Comparison of ENCODE assay signal across 23 cellular contexts in the genomic region with DNA sequence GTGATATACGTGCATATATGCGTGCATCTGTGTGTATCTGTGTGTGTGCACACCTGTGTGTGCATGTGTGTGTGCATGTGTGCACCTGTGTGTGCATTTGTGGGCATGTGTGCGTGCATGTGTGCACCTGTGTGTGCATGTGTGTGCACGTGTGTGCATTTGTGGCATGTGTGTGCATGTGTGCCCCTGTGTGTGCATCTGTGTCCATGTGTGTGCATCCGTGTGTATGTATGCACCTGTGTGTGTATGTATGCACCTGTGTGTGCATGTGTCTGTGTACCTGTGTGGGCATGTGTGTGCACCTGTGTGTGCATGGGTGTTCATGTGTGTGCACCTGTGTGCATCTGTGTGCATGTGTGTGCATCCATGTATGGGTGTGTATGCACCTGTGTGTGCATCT.
DNase-seq lines count a peak whose midpoint lies in the region; ATAC-seq, FAIRE-seq and TF ChIP-seq lines count a peak whose summit lies in the region.
"Had no signal": no experiment of that assay in that cellular context is flagged by ENCODE, and none has a peak within 500 bp of the region (broad histone marks: within the 10 kb centered on the region; RNA-seq: fewer than 3 reads in every experiment).

No MANE protein-coding gene starts in this region.

- no peak overlapping the region for H2BK5ac ChIP-seq in trophoblast cell (ENCODE audit: low read depth, low read length, poor library complexity)

- no peak overlapping the region for H2AK5ac ChIP-seq in trophoblast cell (ENCODE audit: low read length)

- no peaks in the 10 kb centered on the region for H3K79me1 ChIP-seq in trophoblast cell (ENCODE audit: low read length)

- intact Hi-C loops in HepG2 (cut with micrococcal nuclease; ENCODE audit: unreplicated experiment) (no loop called here), right lobe of liver (cut with DNase I) (no loop called here)

- H2AFZ ChIP-seq in HepG2 (ENCODE audit: low read length) (no peak overlapping the region), trophoblast cell (ENCODE audit: insufficient read depth, low read length, poor library complexity) (no peak overlapping the region)

- H4K8ac ChIP-seq in trophoblast cell (ENCODE audit: low read depth, low read length), result no peak overlapping the region

- WGBS in HepG2 (ENCODE audit: low lambda C conversion rate), result 0% methylated on average over 2 of the region's 5 CpGs
- no CpG with 5 or more reads among the region's 5 CpGs for WGBS in right lobe of liver (ENCODE audit: insufficient coverage, low coverage, low lambda C conversion rate, missing lambda C conversion rate)
- no CpG with 5 or more reads among the region's 5 CpGs for WGBS in trophoblast cell (ENCODE audit: extremely low coverage, insufficient coverage, insufficient read length)

- TF ChIP-seq EP300 in HepG2 (IDR thresholded peaks at IDR 0.05; ENCODE audit: low read depth in 2 of 2, low read length in 2 of 2) (no peak), HepG2 (CRISPR knock-in tag; IDR thresholded peaks at IDR 0.05; ENCODE audit: borderline replicate concordance) (no peak)

- H3K27ac ChIP-seq in HepG2 (ENCODE audit: extremely low read length, insufficient read depth, low read length), result no peak overlapping the region
- H3K27ac ChIP-seq in right lobe of liver, result no peak overlapping the region
- no peak overlapping the region for H3K27ac ChIP-seq in trophoblast cell (ENCODE audit: low read depth, low read length)
- H3K27ac ChIP-seq: 22Rv1, A549, C4-2B, HL-60 had no signal

- H2BK120ac ChIP-seq in trophoblast cell (ENCODE audit: insufficient read depth, low read length, poor library complexity), result no peak overlapping the region

- no peak overlapping the region for H2BK12ac ChIP-seq in trophoblast cell (ENCODE audit: low read length)

- H3K4me3 Mint-ChIP-seq in endothelial cell (ENCODE audit: unreplicated experiment), result no peak overlapping the region
- H3K4me3 Mint-ChIP-seq: CD4-positive, alpha-beta T cell; IgD-negative memory B cell had no signal

- no peak overlapping the region for H3K18ac ChIP-seq in trophoblast cell (ENCODE audit: low read length)

- no peak for ATAC-seq in HepG2
- no peak for ATAC-seq in right lobe of liver
- ATAC-seq in GM21619 (IDR thresholded peaks at IDR 0.05; ENCODE audit: unreplicated experiment), result no peak
- ATAC-seq in HG03108 (IDR thresholded peaks at IDR 0.05; ENCODE audit: unreplicated experiment), result no peak
- ATAC-seq: A549 had no signal

- H3K9ac ChIP-seq in HepG2 (ENCODE audit: insufficient read depth, low read depth, low read length), result no peak overlapping the region
- no peak overlapping the region for H3K9ac ChIP-seq in trophoblast cell (ENCODE audit: low read length)

- no peak for TF ChIP-seq CTCF in HepG2 (CRISPR knock-in tag; IDR thresholded peaks at IDR 0.05)
- TF ChIP-seq CTCF in right lobe of liver (IDR thresholded peaks at IDR 0.05), result no peak
- TF ChIP-seq CTCF in endothelial cell (IDR thresholded peaks at IDR 0.05; ENCODE audit: unreplicated experiment), result no peak
- no peak for TF ChIP-seq CTCF in GM20000 (IDR thresholded peaks at IDR 0.05; ENCODE audit: extremely low read depth, missing control alignments)

- no peaks in the 10 kb centered on the region for H3K36me3 Mint-ChIP-seq in endothelial cell (ENCODE audit: low read depth, unreplicated experiment)
- H3K36me3 Mint-ChIP-seq: IgD-negative memory B cell had no signal

- no TSS peak for BruUV-seq in HepG2 (replicated peaks; lab: Mats Ljungman, UMichigan)

- no peaks in the 10 kb centered on the region for H3K27me3 Mint-ChIP-seq in endothelial cell (ENCODE audit: unreplicated experiment)
- H3K27me3 Mint-ChIP-seq: CD4-positive, alpha-beta T cell had no signal

- H4K91ac ChIP-seq in trophoblast cell (ENCODE audit: low read depth, low read length), result no peak overlapping the region

- TF ChIP-seq POLR2A in HepG2 (IDR thresholded peaks at IDR 0.05; ENCODE audit: insufficient read depth in 1 of 2, low read depth in 2 of 2, low read length in 2 of 2) (no peak), right lobe of liver (IDR thresholded peaks at IDR 0.05) (no peak)

- FAIRE-seq in HepG2 (lab: Jason Lieb, UNC), result no peak
- FAIRE-seq: A549, D721Med had no signal

- H3K4me1 Mint-ChIP-seq in endothelial cell (ENCODE audit: unreplicated experiment), result no peaks in the 10 kb centered on the region
- H3K4me1 Mint-ChIP-seq: IgD-negative memory B cell had no signal

- in situ Hi-C loops in HepG2 (cut with HindIII; ENCODE audit: extremely low pct_ligation_motif_present, low pct_unique_long_range_greater_than_20kb), result no loop called here

- no peaks in the 10 kb centered on the region for H3K9me3 Mint-ChIP-seq in endothelial cell (ENCODE audit: unreplicated experiment)
- H3K9me3 Mint-ChIP-seq: CD4-positive, alpha-beta T cell had no signal

- H4K12ac ChIP-seq in trophoblast cell (ENCODE audit: low read depth, low read length), result no peak overlapping the region

- CTCF ChIA-PET in HepG2 (lab: Yijun Ruan, JAX; ENCODE audit: low intra/inter-chr PET ratio, low total read pairs), result no interaction called here

- H3K4me2 ChIP-seq in HepG2 (ENCODE audit: low read depth, low read length) (no peak overlapping the region), trophoblast cell (ENCODE audit: low read length) (no peak overlapping the region)
- H3K4me2 ChIP-seq: A549 had no signal

- peak overlapping the region; percentile 19 for H3K23ac ChIP-seq in trophoblast cell (ENCODE audit: low read length)

- POLR2A ChIA-PET in HepG2 (lab: Yijun Ruan, JAX), result no interaction called here

- H3K14ac ChIP-seq in trophoblast cell (ENCODE audit: low read length), result no peak overlapping the region

- no peaks in the 10 kb centered on the region for H4K20me1 ChIP-seq in HepG2 (ENCODE audit: insufficient read depth, low read length)

- H3K79me2 ChIP-seq in HepG2 (ENCODE audit: insufficient read depth, low read length) (no peaks in the 10 kb centered on the region), trophoblast cell (ENCODE audit: control insufficient read depth, insufficient read depth, low read length, poor library complexity) (no peaks in the 10 kb centered on the region)

- H3K27me3 ChIP-seq in HepG2 (ENCODE audit: control insufficient read depth in 1 of 2, insufficient read depth in 2 of 2, low read length in 2 of 2), result peaks cover 1 to 2% of the 10 kb centered on the region in 2 experiments; a peak in 1 of 5 replicates
- H3K27me3 ChIP-seq in right lobe of liver, result no peaks in the 10 kb centered on the region
- no peaks in the 10 kb centered on the region for H3K27me3 ChIP-seq in trophoblast cell (ENCODE audit: insufficient read depth, low read length)

- H3K4me1 ChIP-seq in HepG2 (ENCODE audit: insufficient read depth, low read length), result no peaks in the 10 kb centered on the region
- H3K4me1 ChIP-seq in right lobe of liver, result no peaks in the 10 kb centered on the region
- no peaks in the 10 kb centered on the region for H3K4me1 ChIP-seq in trophoblast cell (ENCODE audit: control insufficient read depth in 1 of 2, insufficient read depth in 2 of 2, low read length in 2 of 2)
- H3K4me1 ChIP-seq: A549, Caco-2, HAP-1 had no signal

- no peaks in the 10 kb centered on the region for H3K9me3 ChIP-seq in HepG2 (ENCODE audit: low read length)
- no peaks in the 10 kb centered on the region for H3K9me3 ChIP-seq in right lobe of liver
- H3K9me3 ChIP-seq in trophoblast cell (ENCODE audit: insufficient read depth, low read depth, low read length), result peaks cover 24% of the 10 kb centered on the region
- H3K9me3 ChIP-seq: A549, Caco-2, HAP-1 had no signal

- H3K36me3 ChIP-seq in HepG2 (replicated peaks in 1 of 2; ENCODE audit: control insufficient read depth in 1 of 2, insufficient read depth in 2 of 2, low read length in 2 of 2) (no peaks in the 10 kb centered on the region), right lobe of liver (no peaks in the 10 kb centered on the region), trophoblast cell (ENCODE audit: control insufficient read depth in 1 of 2, insufficient read depth in 2 of 2, low read length in 2 of 2) (no peaks in the 10 kb centered on the region)
- H3K36me3 ChIP-seq: HAP-1 had no signal

- H3K4ac ChIP-seq in trophoblast cell (ENCODE audit: low read depth, low read length), result no peak overlapping the region

- H3K4me3 ChIP-seq in HepG2 (replicated peaks in 1 of 3; ENCODE audit: insufficient read depth in 1 of 3, low read depth in 2 of 3, low read length in 3 of 3) (no peak overlapping the region), right lobe of liver (no peak overlapping the region), trophoblast cell (ENCODE audit: low read depth, low read length) (peak overlapping the region; percentile 41)
- H3K4me3 ChIP-seq: A549, HAP-1 had no signal

- DNase-seq in HepG2 (ENCODE audit: low spot score) (no peak), right lobe of liver (no peak), endothelial cell (ENCODE audit: low spot score) (no peak), trophoblast cell (no peak), GM20000 (ENCODE audit: low spot score) (no peak)
- no peak for DNase-seq in activated CD4-positive, alpha-beta T cell treated with anti-CD3 and anti-CD28 coated beads for 1 hour
- DNase-seq: AML-193; Caco-2; CD4-positive, alpha-beta T cell; DMS153; DMS79; GDM1; GOT3; KBM-7 had no signal

- TF ChIP-seq RAD21 in HepG2 (CRISPR knock-in tag; IDR thresholded peaks at IDR 0.05), result no peak

- H3K27ac Mint-ChIP-seq in endothelial cell (ENCODE audit: unreplicated experiment), result peak overlapping the region; percentile 44
- H3K27ac Mint-ChIP-seq: CD4-positive, alpha-beta T cell; IgD-negative memory B cell had no signal

TF ChIP-seq in HepG2, 621 proteins besides CTCF, POLR2A, EP300 and RAD21:
- TF ChIP-seq ELF3 (CRISPR knock-in tag; IDR thresholded peaks at IDR 0.05) (no peak), FOXK2 (IDR thresholded peaks at IDR 0.05) (no peak), ZNF747 (CRISPR knock-in tag; IDR thresholded peaks at IDR 0.05; ENCODE audit: borderline replicate concordance) (no peak)
- TF ChIP-seq, protein P1, sequence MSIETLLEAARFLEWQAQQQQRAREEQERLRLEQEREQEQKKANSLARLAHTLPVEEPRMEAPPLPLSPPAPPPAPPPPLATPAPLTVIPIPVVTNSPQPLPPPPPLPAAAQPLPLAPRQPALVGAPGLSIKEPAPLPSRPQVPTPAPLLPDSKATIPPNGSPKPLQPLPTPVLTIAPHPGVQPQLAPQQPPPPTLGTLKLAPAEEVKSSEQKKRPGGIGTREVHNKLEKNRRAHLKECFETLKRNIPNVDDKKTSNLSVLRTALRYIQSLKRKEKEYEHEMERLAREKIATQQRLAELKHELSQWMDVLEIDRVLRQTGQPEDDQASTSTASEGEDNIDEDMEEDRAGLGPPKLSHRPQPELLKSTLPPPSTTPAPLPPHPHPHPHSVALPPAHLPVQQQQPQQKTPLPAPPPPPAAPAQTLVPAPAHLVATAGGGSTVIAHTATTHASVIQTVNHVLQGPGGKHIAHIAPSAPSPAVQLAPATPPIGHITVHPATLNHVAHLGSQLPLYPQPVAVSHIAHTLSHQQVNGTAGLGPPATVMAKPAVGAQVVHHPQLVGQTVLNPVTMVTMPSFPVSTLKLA (IDR thresholded peaks at IDR 0.05), result peak; percentile 98
TF ChIP-seq in HepG2: peak in this region for 1.
